ENCODE assay signal across 18 cellular contexts in genomic region chr3:15501126-15501525, GRCh38. TPM values are rescaled to one million over a fixed set of nuclear protein-coding genes. Genes with fewer than 3 reads are reported as not detected.
DNase-seq lines count a peak whose midpoint lies in the region; ATAC-seq lines count a peak whose summit lies in the region.
"Had no signal": no experiment of that assay in that cellular context is flagged by ENCODE, and none has a peak within 500 bp of the region (broad histone marks: within the 10 kb centered on the region; RNA-seq: fewer than 3 reads in every experiment).

No MANE protein-coding gene starts in this region.

- no peaks in the 10 kb centered on the region for H3K36me3 Mint-ChIP-seq in T-cell
- H3K36me3 Mint-ChIP-seq in naive thymus-derived CD8-positive, alpha-beta T cell = no peaks in the 10 kb centered on the region

- peak; percentile 16 for DNase-seq in NCI-H82 (lab: John Stamatoyannopoulos, UW)
- no peak for DNase-seq in NCI-H82 treated with DMSO at 0.1 percent for 48 hours (lab: John Stamatoyannopoulos, UW; ENCODE audit: unreplicated experiment)
- DNase-seq in NCI-H1694 (lab: John Stamatoyannopoulos, UW) = peak; percentile 34
- DNase-seq in T-cell = no peak
- DNase-seq in mesenteric fat pad (ENCODE audit: low spot score) = peak; percentile 65
- no peak for DNase-seq in NCI-H2196 treated with DMSO at 0.1 percent for 48 hours (lab: John Stamatoyannopoulos, UW; ENCODE audit: unreplicated experiment)
- no peak for DNase-seq in NCI-H128 (lab: John Stamatoyannopoulos, UW; ENCODE audit: unreplicated experiment)
- no peak for DNase-seq in naive thymus-derived CD8-positive, alpha-beta T cell
- DNase-seq: activated gamma-delta T cell treated with Interleukin-2 at 50 U/mL for 16 hours, DMS79 treated with DMSO at 0.1 percent for 48 hours, HCEC 1CT, left colon, mucosa of descending colon, NCI-H1436, right lobe of liver, SIG-M5, T-helper 9 cell had no signal

- H3K27me3 Mint-ChIP-seq in T-cell = no peaks in the 10 kb centered on the region
- H3K27me3 Mint-ChIP-seq in naive thymus-derived CD8-positive, alpha-beta T cell = no peaks in the 10 kb centered on the region

- no peaks in the 10 kb centered on the region for H3K9me3 Mint-ChIP-seq in T-cell
- H3K9me3 Mint-ChIP-seq in naive thymus-derived CD8-positive, alpha-beta T cell = peaks cover 0 to 2% (median 0%) of the 10 kb centered on the region in 9 donors

- CTCF ChIA-PET in T-cell (lab: Charles Lee) = no interaction called here

- POLR2A ChIA-PET in T-cell (lab: Charles Lee) = no interaction called here
- POLR2A ChIA-PET in naive thymus-derived CD8-positive, alpha-beta T cell (lab: Charles Lee) = no interaction called here

- peaks cover 8 to 27% (median 10%) of the 10 kb centered on the region in 3 donors for H3K4me1 Mint-ChIP-seq in T-cell
- H3K4me1 Mint-ChIP-seq in naive thymus-derived CD8-positive, alpha-beta T cell = peaks cover 0 to 18% (median 1%) of the 10 kb centered on the region in 4 donors

- no peak overlapping the region for H3K4me3 Mint-ChIP-seq in T-cell
- H3K4me3 Mint-ChIP-seq in naive thymus-derived CD8-positive, alpha-beta T cell = no peak overlapping the region

- no peak for ATAC-seq in T-cell (replicated peaks in 1 of 4)
- ATAC-seq in naive thymus-derived CD8-positive, alpha-beta T cell = no peak
- ATAC-seq: activated CD4-positive, CD25-positive, alpha-beta regulatory T cell treated with anti-CD3 and anti-CD28 coated beads, Interleukin-2, amount 50 U/mL, for 24 hours; left colon; mucosa of descending colon; right lobe of liver had no signal

- H3K27ac Mint-ChIP-seq in T-cell = peak overlapping the region; percentile 12 to 15
- H3K27ac Mint-ChIP-seq in naive thymus-derived CD8-positive, alpha-beta T cell = peak overlapping the region in 2 of 10 donors; percentile 65 to 75

RNA-seq across cellular contexts. Expression of gene COLQ, which starts 20.4 kb away (rescaled TPM):
- total RNA-seq in T-cell = 10 to 100 TPM in 2 of 5 donors, 1 to 10 TPM in 3; 5.1 to 11.4 (median 7.2) TPM
- total RNA-seq in mesenteric fat pad = 0.74 TPM
- total RNA-seq in naive thymus-derived CD8-positive, alpha-beta T cell = 1 to 10 TPM; 2.9 to 3.4 TPM
- under 1 TPM in 2 of 3 donors, not detected in 1; 0.09 to 0.15 TPM for polyA plus RNA-seq in naive thymus-derived CD8-positive, alpha-beta T cell

Comparison
In these comparisons a context has a peak if more than half of its experiments do, and no peak if none do; other contexts are left out.
1. DNase-seq: peak in NCI-H82 (single experiment), NCI-H1694 (single experiment) and mesenteric fat pad (single experiment); none in NCI-H82 treated with DMSO at 0.1 percent for 48 hours (single experiment), T-cell (0 of 34), NCI-H2196 treated with DMSO at 0.1 percent for 48 hours (single experiment), NCI-H128 (single experiment) and naive thymus-derived CD8-positive, alpha-beta T cell (0 of 10).